Comparison of ENCODE assay signal across 21 cellular contexts in genomic region chrX:114221445-114221844, GRCh38.
A peak's percentile ranks its signal among the peaks of the same experiment; 100 is the strongest.
DNase-seq lines count a peak whose midpoint lies in the region; ATAC-seq, FAIRE-seq and TF ChIP-seq lines count a peak whose summit lies in the region.
"Had no signal": no experiment of that assay in that cellular context is flagged by ENCODE, and none has a peak within 500 bp of the region (broad histone marks: within the 10 kb centered on the region; RNA-seq: fewer than 3 reads in every experiment).

No MANE protein-coding gene starts in this region.

- intact Hi-C loops in K562 (cut with micrococcal nuclease) = no loop called here

- H3K4me2 ChIP-seq in A549 (no peak overlapping the region), K562 (ENCODE audit: insufficient read depth, low read length) (no peak overlapping the region)
- H3K4me2 ChIP-seq: BLaER1 treated with 17β-estradiol and CSF1 and Interleukin-3, amounts not matched to agents 10 nM and 100 nM had no signal

- H3K4me1 ChIP-seq in A549 (no peaks in the 10 kb centered on the region), K562 (replicated peaks in 1 of 2; ENCODE audit: control insufficient read depth in 2 of 2, insufficient read depth in 2 of 2, low read length in 2 of 2) (no peaks in the 10 kb centered on the region)
- H3K4me1 ChIP-seq: BLaER1 treated with 17β-estradiol and CSF1 and Interleukin-3, amounts not matched to agents 10 nM and 100 nM; Caco-2 had no signal

- TF ChIP-seq EP300 in A549 (IDR thresholded peaks at IDR 0.05) (no peak), K562 (IDR thresholded peaks at IDR 0.05; ENCODE audit: low read length) (no peak)

- FAIRE-seq in A549 (lab: Jason Lieb, UNC) (no peak), GM19239 (lab: Jason Lieb, UNC) (peak; percentile 14), K562 (lab: Jason Lieb, UNC) (no peak)
- FAIRE-seq: A204.1, D721Med, G401.6, GM12891 had no signal

- CTCF ChIA-PET in A549 (lab: Yijun Ruan, JAX) (no interaction called here), K562 (lab: Yijun Ruan, JAX; ENCODE audit: low intra/inter-chr PET ratio) (no interaction called here)

- H3K9ac ChIP-seq in K562 (ENCODE audit: insufficient read depth in 1 of 2, low read depth in 2 of 2, low read length in 2 of 2) = no peak overlapping the region
- H3K9ac ChIP-seq: BLaER1 treated with 17β-estradiol and CSF1 and Interleukin-3, amounts not matched to agents 10 nM and 100 nM had no signal

- no peaks in the 10 kb centered on the region for H3K36me3 Mint-ChIP-seq in glutamatergic neuron (ENCODE audit: unreplicated experiment)
- H3K36me3 Mint-ChIP-seq: CD8-positive, alpha-beta T cell had no signal

- TF ChIP-seq RAD21 in A549 (conservative IDR thresholded peaks at IDR 0.05 in 1 of 2, IDR thresholded peaks at IDR 0.05 in 1 of 2) (no peak), K562 (CRISPR knock-in tag; conservative IDR thresholded peaks at IDR 0.05 in 1 of 2, IDR thresholded peaks at IDR 0.05 in 1 of 2) (no peak)

- no peaks in the 10 kb centered on the region for H3K36me3 ChIP-seq in K562 (ENCODE audit: control insufficient read depth, insufficient read depth, low read length)
- H3K36me3 ChIP-seq: BLaER1 treated with 17β-estradiol and CSF1 and Interleukin-3, amounts not matched to agents 10 nM and 100 nM had no signal

- H3K9me1 ChIP-seq in K562 (ENCODE audit: control insufficient read depth, insufficient read depth, low read length) = no peaks in the 10 kb centered on the region

- H3K27me3 Mint-ChIP-seq in glutamatergic neuron (ENCODE audit: unreplicated experiment) = no peaks in the 10 kb centered on the region
- H3K27me3 Mint-ChIP-seq: B cell; CD4-positive, alpha-beta T cell had no signal

- no peaks in the 10 kb centered on the region for H3K9me3 Mint-ChIP-seq in glutamatergic neuron (ENCODE audit: unreplicated experiment)
- H3K9me3 Mint-ChIP-seq: CD8-positive, alpha-beta T cell had no signal

- no peak overlapping the region for H2AFZ ChIP-seq in K562 (ENCODE audit: low read depth, low read length)

- no TSS peak for BruUV-seq in K562 (replicated peaks; lab: Mats Ljungman, UMichigan)

- H3K9me3 ChIP-seq in A549 = no peaks in the 10 kb centered on the region
- H3K9me3 ChIP-seq in K562 (replicated peaks; ENCODE audit: control insufficient read depth, insufficient read depth, low read depth, low read length) = no peaks in the 10 kb centered on the region
- H3K9me3 ChIP-seq: BLaER1 treated with 17β-estradiol and CSF1 and Interleukin-3, amounts not matched to agents 10 nM and 100 nM; Caco-2 had no signal

- no peaks in the 10 kb centered on the region for H4K20me1 ChIP-seq in K562 (replicated peaks; ENCODE audit: control insufficient read depth, insufficient read depth, low read length)
- H4K20me1 ChIP-seq: BLaER1 treated with 17β-estradiol and CSF1 and Interleukin-3, amounts not matched to agents 10 nM and 100 nM had no signal

- H3K4me3 ChIP-seq in A549 = no peak overlapping the region
- H3K4me3 ChIP-seq in K562 = no peak overlapping the region
- H3K4me3 ChIP-seq: BLaER1 treated with 17β-estradiol and CSF1 and Interleukin-3, amounts not matched to agents 10 nM and 100 nM had no signal

- 6% methylated on average over 2 of the region's 2 CpGs for WGBS in A549 (ENCODE audit: missing lambda C conversion rate)
- WGBS in K562 (ENCODE audit: insufficient coverage, low coverage, missing lambda C conversion rate) = 0% methylated on average over 2 of the region's 2 CpGs

- TF ChIP-seq CTCF in A549 (IDR thresholded peaks at IDR 0.05) (no peak), K562 (IDR thresholded peaks at IDR 0.05 in 2 of 3, conservative IDR thresholded peaks at IDR 0.05 in 1 of 3; ENCODE audit: insufficient read depth in 2 of 3, low read depth in 1 of 3, low read length in 3 of 3) (no peak), glutamatergic neuron (IDR thresholded peaks at IDR 0.05; ENCODE audit: partially characterized antibody, unreplicated experiment) (no peak)

- no peak overlapping the region for H3K4me3 Mint-ChIP-seq in glutamatergic neuron (ENCODE audit: unreplicated experiment)
- H3K4me3 Mint-ChIP-seq: B cell; CD4-positive, alpha-beta T cell; CD8-positive, alpha-beta T cell had no signal

- DNase-seq in A549 (ENCODE audit: low read depth in 1 of 2, low spot score in 1 of 2) (no peak), GM19239 (ENCODE audit: insufficient read length, low spot score) (no peak), K562 (ENCODE audit: extremely low read depth in 1 of 4, low spot score in 3 of 4) (no peak), glutamatergic neuron (no peak)
- DNase-seq in effector CD4-positive, alpha-beta T cell = no peak
- DNase-seq: 8988T; AML-193; Caco-2; Calu3; CD4-positive, alpha-beta T cell; CD8-positive, alpha-beta T cell; DMS79 treated with DMSO at 0.1 percent for 48 hours; GF-D8 had no signal

- H3K27ac Mint-ChIP-seq in glutamatergic neuron (ENCODE audit: unreplicated experiment) = no peak overlapping the region
- H3K27ac Mint-ChIP-seq: B cell; CD4-positive, alpha-beta T cell; CD8-positive, alpha-beta T cell had no signal

- H3K27ac ChIP-seq in A549 (no peak overlapping the region), K562 (ENCODE audit: extremely low read depth, low read depth, low read length) (no peak overlapping the region)
- H3K27ac ChIP-seq: BLaER1 treated with 17β-estradiol and CSF1 and Interleukin-3, amounts not matched to agents 10 nM and 100 nM; C4-2B had no signal

- H3K27me3 ChIP-seq in K562 (ENCODE audit: control insufficient read depth in 2 of 2, insufficient read depth in 2 of 2, low read length in 2 of 2) = no peaks in the 10 kb centered on the region

- H3K79me2 ChIP-seq in K562 (ENCODE audit: control insufficient read depth, insufficient read depth, low read length) = no peaks in the 10 kb centered on the region

- no peak for ATAC-seq in A549
- no peak for ATAC-seq in K562
- ATAC-seq in HG02973 (IDR thresholded peaks at IDR 0.05; ENCODE audit: unreplicated experiment) = no peak
- ATAC-seq: CD8-positive, alpha-beta T cell had no signal

- H3K4me1 Mint-ChIP-seq in glutamatergic neuron (ENCODE audit: low read depth, unreplicated experiment) = no peaks in the 10 kb centered on the region
- H3K4me1 Mint-ChIP-seq: B cell had no signal

- in situ Hi-C loops in K562 (cut with MboI) = no loop called here

- POLR2A ChIA-PET in A549 (lab: Yijun Ruan, JAX) (no interaction called here), K562 (lab: Yijun Ruan, JAX) (interaction anchor here (0.7 kb wide), 1 partner anchor 10 kb away, joined by 3 read pairs; no protein-coding TSS in a partner anchor)

- TF ChIP-seq POLR2A in A549 (IDR thresholded peaks at IDR 0.05; ENCODE audit: low read length) (no peak), K562 (conservative IDR thresholded peaks at IDR 0.05) (no peak)

TF ChIP-seq in A549, 52 proteins besides CTCF, POLR2A, EP300 and RAD21:
- TF ChIP-seq ZFP36 (IDR thresholded peaks at IDR 0.05; ENCODE audit: borderline replicate concordance, partially characterized antibody) = no peak
- TF ChIP-seq EHF (CRISPR knock-in tag; IDR thresholded peaks at IDR 0.05) = no peak
- TF ChIP-seq FOXS1 (CRISPR knock-in tag; IDR thresholded peaks at IDR 0.05) = no peak
- TF ChIP-seq NR3C1 (IDR thresholded peaks at IDR 0.05) = no peak
- TF ChIP-seq MAFK (IDR thresholded peaks at IDR 0.05; ENCODE audit: partially characterized antibody) = peak; percentile 59
- TF ChIP-seq NPAS2 (CRISPR knock-in tag; IDR thresholded peaks at IDR 0.05; ENCODE audit: borderline replicate concordance) = no peak
- no peak for TF ChIP-seq NFE2L2 (conservative IDR thresholded peaks at IDR 0.05; ENCODE audit: low read length)

TF ChIP-seq in K562, 482 proteins besides CTCF, POLR2A, EP300 and RAD21:
- TF ChIP-seq PHB (CRISPR knock-in tag; IDR thresholded peaks at IDR 0.05) = no peak
- 0 out of 2 replicates have a peak, but pooled peaks have one; percentile 10 for TF ChIP-seq C11orf30 (IDR thresholded peaks at IDR 0.05; ENCODE audit: low read depth)
- peak; percentile 40; the same call in 1 of the 2 replicates for TF ChIP-seq ZNF316 (IDR thresholded peaks at IDR 0.05)

Comparison
In these comparisons a context has a peak if more than half of its experiments do, and no peak if none do; other contexts are left out.
1. Of the 35 proteins assayed by ChIP-seq in both K562 and A549: peak only in K562: none; only in A549: MAFK; in both: none; in neither: 34.